Comparison of ENCODE assay signal across 2 cellular contexts in genomic region chr9:124298646-124299235, GRCh38.
TF ChIP-seq lines count a peak whose summit lies in the region.

No MANE protein-coding gene starts in this region.

TF ChIP-seq in A549, 52 proteins besides CTCF, POLR2A, EP300 and RAD21:
- peak; percentile 63; the same call in 1 of the 2 replicates for TF ChIP-seq KDM1A (IDR thresholded peaks at IDR 0.05; ENCODE audit: low read depth)
- TF ChIP-seq ESRRA (IDR thresholded peaks at IDR 0.05; ENCODE audit: borderline replicate concordance, low read length) = no peak

TF ChIP-seq in H1, 55 proteins besides CTCF, POLR2A, EP300 and RAD21:
- TF ChIP-seq KDM1A (IDR thresholded peaks at IDR 0.05; ENCODE audit: borderline replicate concordance, low read length) = peak; percentile 42; the same call in 1 of the 2 replicates
- TF ChIP-seq RXRA (IDR thresholded peaks at IDR 0.05; ENCODE audit: insufficient read depth, low read depth, low read length) = no peak
- TF ChIP-seq FOSL1 (IDR thresholded peaks at IDR 0.05; ENCODE audit: insufficient read depth, low read depth, low read length) = no peak
